In genomic region chr1:244730934-244731434, GRCh38 we compare ENCODE assay signal across 9 cellular contexts.
DNase-seq lines count a peak whose midpoint lies in the region; ATAC-seq and TF ChIP-seq lines count a peak whose summit lies in the region.
"Had no signal": no experiment of that assay in that cellular context is flagged by ENCODE, and none has a peak within 500 bp of the region (broad histone marks: within the 10 kb centered on the region; RNA-seq: fewer than 3 reads in every experiment).

No MANE protein-coding gene starts in this region.

- peaks cover 0 to 3% (median 1%) of the 10 kb centered on the region in 3 donors for H3K36me3 Mint-ChIP-seq in CD8-positive, alpha-beta memory T cell
- H3K36me3 Mint-ChIP-seq in progenitor cell of endocrine pancreas (ENCODE audit: insufficient read depth) = no peaks in the 10 kb centered on the region

- H3K27ac Mint-ChIP-seq in CD8-positive, alpha-beta memory T cell = peak overlapping the region in 1 of 8 donors; percentile 47
- H3K27ac Mint-ChIP-seq in progenitor cell of endocrine pancreas = peak overlapping the region; percentile 93

- no peaks in the 10 kb centered on the region for H3K36me3 ChIP-seq in CD8-positive, alpha-beta memory T cell (ENCODE audit: insufficient read depth, low read length)
- no peaks in the 10 kb centered on the region for H3K36me3 ChIP-seq in RWPE2 (ENCODE audit: low read depth)

- no peak for TF ChIP-seq CTCF in RWPE2 (IDR thresholded peaks at IDR 0.05; ENCODE audit: poor library complexity, severe bottlenecking)
- TF ChIP-seq CTCF in fibroblast of pulmonary artery (IDR thresholded peaks at IDR 0.05; ENCODE audit: low read length, missing control alignments) = no peak
- no peak for TF ChIP-seq CTCF in progenitor cell of endocrine pancreas (IDR thresholded peaks at IDR 0.05; ENCODE audit: unreplicated experiment)

- peak overlapping the region; percentile 61 to 88 (median 79) for H3K4me3 Mint-ChIP-seq in CD8-positive, alpha-beta memory T cell
- peak overlapping the region; percentile 76 for H3K4me3 Mint-ChIP-seq in progenitor cell of endocrine pancreas (ENCODE audit: low read depth)

- DNase-seq in CD8-positive, alpha-beta memory T cell = no peak
- DNase-seq in RWPE2 (ENCODE audit: low spot score) = no peak
- no peak for DNase-seq in fibroblast of pulmonary artery (ENCODE audit: low read depth)
- DNase-seq in progenitor cell of endocrine pancreas (ENCODE audit: low spot score, unreplicated experiment) = no peak
- DNase-seq in NCI-H446 treated with DMSO at 0.1 percent for 48 hours (lab: John Stamatoyannopoulos, UW) = no peak
- DNase-seq in NCI-H1048 (lab: John Stamatoyannopoulos, UW) = no peak
- DNase-seq in GDM1 (lab: John Stamatoyannopoulos, UW) = no peak
- DNase-seq in NCI-H748 treated with DMSO at 0.1 percent for 48 hours (lab: John Stamatoyannopoulos, UW) = no peak
- DNase-seq: NCI-H526 treated with DMSO at 0.1 percent for 48 hours had no signal

- no peaks in the 10 kb centered on the region for H3K9me3 Mint-ChIP-seq in CD8-positive, alpha-beta memory T cell
- peaks cover 8% of the 10 kb centered on the region for H3K9me3 Mint-ChIP-seq in progenitor cell of endocrine pancreas (ENCODE audit: low read depth)

- ATAC-seq in RWPE2 (ENCODE audit: low read depth) = no peak

- no peak overlapping the region for H3K27ac ChIP-seq in CD8-positive, alpha-beta memory T cell (ENCODE audit: low read depth, low read length)
- H3K27ac ChIP-seq in RWPE2 (ENCODE audit: poor library complexity, severe bottlenecking) = no peak overlapping the region

- peaks cover 13 to 26% of the 10 kb centered on the region in 2 donors for H3K27me3 Mint-ChIP-seq in CD8-positive, alpha-beta memory T cell
- H3K27me3 Mint-ChIP-seq in progenitor cell of endocrine pancreas = peaks cover 29% of the 10 kb centered on the region

- no peaks in the 10 kb centered on the region for H3K9me3 ChIP-seq in CD8-positive, alpha-beta memory T cell (ENCODE audit: low read length)
- peaks cover 7% of the 10 kb centered on the region for H3K9me3 ChIP-seq in RWPE2 (ENCODE audit: severe bottlenecking)

- H3K4me3 ChIP-seq in CD8-positive, alpha-beta memory T cell (ENCODE audit: low read length) = no peak overlapping the region
- H3K4me3 ChIP-seq in RWPE2 (ENCODE audit: severe bottlenecking) (peak overlapping the region; percentile 32), fibroblast of pulmonary artery (replicated peaks; ENCODE audit: low read depth, low read length) (peak overlapping the region; percentile 17)

- H3K4me1 Mint-ChIP-seq in CD8-positive, alpha-beta memory T cell = peaks cover 9 to 14% (median 11%) of the 10 kb centered on the region in 3 donors
- H3K4me1 Mint-ChIP-seq in progenitor cell of endocrine pancreas (ENCODE audit: low read depth) = peaks cover 4% of the 10 kb centered on the region

- H3K4me1 ChIP-seq in CD8-positive, alpha-beta memory T cell (ENCODE audit: insufficient read depth, low read length) = no peaks in the 10 kb centered on the region
- no peaks in the 10 kb centered on the region for H3K4me1 ChIP-seq in RWPE2 (ENCODE audit: insufficient read depth, poor library complexity, severe bottlenecking)

- CTCF ChIA-PET in CD8-positive, alpha-beta memory T cell (lab: Charles Lee) = no interaction called here

- no peaks in the 10 kb centered on the region for H3K27me3 ChIP-seq in CD8-positive, alpha-beta memory T cell (ENCODE audit: insufficient read depth, low read length, poor library complexity, severe bottlenecking)
- H3K27me3 ChIP-seq in RWPE2 (ENCODE audit: insufficient read depth, poor library complexity, severe bottlenecking) = no peaks in the 10 kb centered on the region

- POLR2A ChIA-PET in CD8-positive, alpha-beta memory T cell (lab: Charles Lee) = interaction anchor here (0.8 kb wide), 1 partner anchor 238 kb away, joined by 3 read pairs; a partner anchor contains a TSS
